Comparison of ENCODE assay signal across 18 cellular contexts in the genomic region with DNA sequence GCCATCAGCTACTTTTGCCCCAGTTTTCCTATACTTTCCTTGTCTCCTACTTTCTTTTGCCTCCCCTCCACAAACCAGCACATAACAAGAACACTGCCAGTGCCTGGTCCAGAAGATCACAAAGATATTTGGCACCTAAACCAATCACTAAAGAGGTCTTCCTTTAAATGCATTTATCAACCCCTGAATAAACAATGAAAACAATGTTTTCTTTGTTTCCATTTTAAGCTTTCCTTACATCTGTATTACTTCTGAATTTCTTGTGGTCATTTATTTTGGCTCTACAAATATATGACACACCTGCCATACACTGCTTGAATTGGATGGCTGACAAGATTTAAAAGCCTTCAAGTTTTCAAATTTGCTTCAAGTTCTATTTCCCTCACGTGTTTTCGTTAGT.
"Had no signal": no experiment of that assay in that cellular context is flagged by ENCODE, and none has a peak within 500 bp of the region (broad histone marks: within the 10 kb centered on the region; RNA-seq: fewer than 3 reads in every experiment).

No MANE protein-coding gene starts in this region.

- H3K27ac Mint-ChIP-seq: natural killer cell treated with Interleukin-12 subunit alpha and Interleukin-12 subunit beta and Interleukin-15 and Interleukin-18, amount 100 ng/mL, for 72 hours had no signal

- H3K9me3 Mint-ChIP-seq: natural killer cell treated with Interleukin-12 subunit alpha and Interleukin-12 subunit beta and Interleukin-15 and Interleukin-18, amount 100 ng/mL, for 72 hours had no signal

- H3K9me3 ChIP-seq: neutrophil, suprapubic skin, uterus had no signal

- FAIRE-seq: frontal cortex had no signal

- H3K27me3 ChIP-seq: neutrophil, right atrium auricular region, suprapubic skin, tibial artery, upper lobe of left lung, uterus had no signal

- DNase-seq: cortex of kidney; dorsolateral prefrontal cortex; effector CD8-positive, alpha-beta T cell; heart right ventricle; islet precursor cell; mammary epithelial cell; small intestine; stimulated activated CD4-positive, alpha-beta T cell treated with anti-CD3 and anti-CD28 coated beads, Interleukin-12 subunit alpha, Interleukin-12 subunit beta, amount 100 ng/mL, for 4 hours; stimulated activated naive CD8-positive, alpha-beta T cell treated with anti-CD3 and anti-CD28 coated beads, Interleukin-15, Interleukin-2, amounts not matched to agents 100 U/mL and 50 U/mL, for 24 hours; tibial artery; upper lobe of left lung; uterus had no signal

- H3K4me1 ChIP-seq: right atrium auricular region, suprapubic skin, tibial artery, uterus had no signal

- ATAC-seq: heart right ventricle; left lobe of liver; natural killer cell treated with Interleukin-12 subunit alpha and Interleukin-12 subunit beta and Interleukin-15 and Interleukin-18, amount 100 ng/mL, for 72 hours; stimulated activated naive CD8-positive, alpha-beta T cell treated with anti-CD3 and anti-CD28 coated beads, Interleukin-15, Interleukin-2, amounts not matched to agents 100 U/mL and 50 U/mL, for 24 hours had no signal

- H3K36me3 ChIP-seq: heart right ventricle, neutrophil, right atrium auricular region, suprapubic skin, tibial artery, upper lobe of left lung, uterus had no signal

- H3K4me3 ChIP-seq: dorsolateral prefrontal cortex, heart right ventricle, right atrium auricular region, suprapubic skin, tibial artery, upper lobe of left lung, uterus had no signal

- H3K27ac ChIP-seq: dorsolateral prefrontal cortex, heart right ventricle, neutrophil, right atrium auricular region, suprapubic skin, tibial artery, upper lobe of left lung, uterus had no signal

- H3K4me3 Mint-ChIP-seq: natural killer cell treated with Interleukin-12 subunit alpha and Interleukin-12 subunit beta and Interleukin-15 and Interleukin-18, amount 100 ng/mL, for 72 hours had no signal
